Comparison of ENCODE assay signal across 11 cellular contexts in genomic region chr16:88062341-88062861, GRCh38.
DNase-seq lines count a peak whose midpoint lies in the region; ATAC-seq, FAIRE-seq and TF ChIP-seq lines count a peak whose summit lies in the region.
"Had no signal": no experiment of that assay in that cellular context is flagged by ENCODE, and none has a peak within 500 bp of the region (broad histone marks: within the 10 kb centered on the region; RNA-seq: fewer than 3 reads in every experiment).

No MANE protein-coding gene starts in this region.

- no peak overlapping the region for H2BK5ac ChIP-seq in mesenchymal stem cell (ENCODE audit: low read depth, low read length, poor library complexity, severe bottlenecking)

- H4K8ac ChIP-seq in mesenchymal stem cell (ENCODE audit: low read length): peak overlapping the region; percentile 29

- no peak overlapping the region for H2BK120ac ChIP-seq in mesenchymal stem cell (ENCODE audit: low read depth, low read length)

- no peak overlapping the region for H2BK12ac ChIP-seq in mesenchymal stem cell (ENCODE audit: low read length in 2 of 2)

- H3K4me2 ChIP-seq in mesenchymal stem cell (ENCODE audit: low read length, poor library complexity, severe bottlenecking): no peak overlapping the region

- 54% methylated on average over 13 of the region's 13 CpGs for WGBS in mesenchymal stem cell

- H2AK5ac ChIP-seq in mesenchymal stem cell (ENCODE audit: low read length, severe bottlenecking): no peak overlapping the region

- no peak overlapping the region for H3K4ac ChIP-seq in mesenchymal stem cell (ENCODE audit: low read depth in 1 of 2, low read length in 2 of 2)

- peaks cover 37% of the 10 kb centered on the region for H3K79me1 ChIP-seq in mesenchymal stem cell (replicated peaks; ENCODE audit: low read length, poor library complexity, severe bottlenecking)

- TF ChIP-seq POLR2A in GM18505 (IDR thresholded peaks at IDR 0.05; ENCODE audit: borderline replicate concordance, extremely low read depth, insufficient read depth, insufficient read length): no peak

- no peak overlapping the region for H3K23ac ChIP-seq in mesenchymal stem cell (ENCODE audit: low read length in 2 of 2)

- H3K4me3 ChIP-seq in mesenchymal stem cell (ENCODE audit: insufficient read depth in 1 of 2, low read depth in 1 of 2, low read length in 2 of 2) (peak overlapping the region in 1 of 2 experiments; percentile 52), thoracic aorta (peak overlapping the region; percentile 15)
- H3K4me3 ChIP-seq in effector memory CD4-positive, alpha-beta T cell (ENCODE audit: insufficient read depth, low read depth, low read length, poor library complexity, severe bottlenecking): no peak overlapping the region
- H3K4me3 ChIP-seq: SK-N-MC had no signal

- H3K4me1 ChIP-seq in mesenchymal stem cell (ENCODE audit: control insufficient read depth, insufficient read depth, low read depth, low read length) (peaks cover 28% of the 10 kb centered on the region), thoracic aorta (ENCODE audit: control insufficient read depth in 1 of 2, low read depth in 2 of 2) (peaks cover 9 to 28% of the 10 kb centered on the region in 2 donors)
- no peaks in the 10 kb centered on the region for H3K4me1 ChIP-seq in effector memory CD4-positive, alpha-beta T cell (ENCODE audit: control insufficient read depth, insufficient read depth, low read length, poor library complexity, severe bottlenecking)

- ATAC-seq in thoracic aorta (ENCODE audit: insufficient number of reproducible peaks, low FRiP score, low read depth): peak; percentile 37
- ATAC-seq in GM18505 (IDR thresholded peaks at IDR 0.05; ENCODE audit: unreplicated experiment): no peak
- no peak for ATAC-seq in GM18520 (IDR thresholded peaks at IDR 0.05; ENCODE audit: unreplicated experiment)

- no peak for TF ChIP-seq CTCF in thoracic aorta (IDR thresholded peaks at IDR 0.05)

- H4K91ac ChIP-seq in mesenchymal stem cell (ENCODE audit: low read length): no peak overlapping the region

- DNase-seq in HTR-8/SVneo (ENCODE audit: insufficient read length, low spot score): peak; percentile 40
- peak; percentile 84 for DNase-seq in epidermal melanocyte (ENCODE audit: insufficient read length, low spot score)
- peak; percentile 62 for DNase-seq in mesenchymal stem cell
- DNase-seq in thoracic aorta (ENCODE audit: low spot score): no peak
- no peak for DNase-seq in stimulated activated CD4-positive, alpha-beta T cell treated with anti-CD3 and anti-CD28 coated beads, Interleukin-4, amount 100 ng/mL, for 1 hour
- DNase-seq in effector memory CD4-positive, alpha-beta T cell: no peak
- DNase-seq: activated CD8-positive, alpha-beta memory T cell treated with anti-CD3 and anti-CD28 coated beads for 24 hours; GF-D8 had no signal

- peak overlapping the region; percentile 72 for H3K9ac ChIP-seq in mesenchymal stem cell (ENCODE audit: low read length)

- no peak for FAIRE-seq in HTR-8/SVneo (lab: Jason Lieb, UNC)

- H3K36me3 ChIP-seq in mesenchymal stem cell (ENCODE audit: control insufficient read depth in 1 of 2, insufficient read depth in 2 of 2, low read depth in 1 of 2, low read length in 2 of 2): peaks cover 11 to 53% of the 10 kb centered on the region in 2 experiments
- H3K36me3 ChIP-seq in thoracic aorta: no peaks in the 10 kb centered on the region
- peaks cover 39% of the 10 kb centered on the region for H3K36me3 ChIP-seq in effector memory CD4-positive, alpha-beta T cell (ENCODE audit: control insufficient read depth, insufficient read depth, low read length)

- H3K14ac ChIP-seq in mesenchymal stem cell (ENCODE audit: low read length in 2 of 2): no peak overlapping the region

- H3K18ac ChIP-seq in mesenchymal stem cell (ENCODE audit: low read depth in 1 of 2, low read length in 2 of 2): peak overlapping the region in 1 of 2 experiments; percentile 29

- H3K27me3 ChIP-seq in mesenchymal stem cell (ENCODE audit: control insufficient read depth in 1 of 2, insufficient read depth in 1 of 2, low read length in 2 of 2) (no peaks in the 10 kb centered on the region), thoracic aorta (replicated peaks; ENCODE audit: insufficient read depth) (no peaks in the 10 kb centered on the region)
- H3K27me3 ChIP-seq in effector memory CD4-positive, alpha-beta T cell (replicated peaks; ENCODE audit: control insufficient read depth, insufficient read depth, low read length, poor library complexity, severe bottlenecking): no peaks in the 10 kb centered on the region

- H2BK15ac ChIP-seq in mesenchymal stem cell (ENCODE audit: low read depth, poor library complexity, severe bottlenecking): no peak overlapping the region

- H3K9me3 ChIP-seq in mesenchymal stem cell (ENCODE audit: control insufficient read depth, low read length): no peaks in the 10 kb centered on the region
- H3K9me3 ChIP-seq in thoracic aorta: no peaks in the 10 kb centered on the region
- no peaks in the 10 kb centered on the region for H3K9me3 ChIP-seq in effector memory CD4-positive, alpha-beta T cell (ENCODE audit: control insufficient read depth, low read length)

- peak overlapping the region; percentile 78 for H3K27ac ChIP-seq in mesenchymal stem cell (ENCODE audit: low read length, poor library complexity, severe bottlenecking)
- H3K27ac ChIP-seq in thoracic aorta: peak overlapping the region; percentile 52 to 72
- H3K27ac ChIP-seq in effector memory CD4-positive, alpha-beta T cell (ENCODE audit: insufficient read depth, low read length, poor library complexity, severe bottlenecking): no peak overlapping the region
- H3K27ac ChIP-seq: SK-N-MC had no signal

- H2AFZ ChIP-seq in mesenchymal stem cell (ENCODE audit: low read depth, low read length): no peak overlapping the region

Comparison
In these comparisons a context has a peak if more than half of its experiments do, and no peak if none do; other contexts are left out.
1. DNase-seq: peak in HTR-8/SVneo (single experiment), epidermal melanocyte (single experiment) and mesenchymal stem cell (single experiment); none in thoracic aorta (single experiment), stimulated activated CD4-positive, alpha-beta T cell treated with anti-CD3 and anti-CD28 coated beads, Interleukin-4, amount 100 ng/mL, for 1 hour (single experiment) and effector memory CD4-positive, alpha-beta T cell (0 of 3).